In the genomic region with DNA sequence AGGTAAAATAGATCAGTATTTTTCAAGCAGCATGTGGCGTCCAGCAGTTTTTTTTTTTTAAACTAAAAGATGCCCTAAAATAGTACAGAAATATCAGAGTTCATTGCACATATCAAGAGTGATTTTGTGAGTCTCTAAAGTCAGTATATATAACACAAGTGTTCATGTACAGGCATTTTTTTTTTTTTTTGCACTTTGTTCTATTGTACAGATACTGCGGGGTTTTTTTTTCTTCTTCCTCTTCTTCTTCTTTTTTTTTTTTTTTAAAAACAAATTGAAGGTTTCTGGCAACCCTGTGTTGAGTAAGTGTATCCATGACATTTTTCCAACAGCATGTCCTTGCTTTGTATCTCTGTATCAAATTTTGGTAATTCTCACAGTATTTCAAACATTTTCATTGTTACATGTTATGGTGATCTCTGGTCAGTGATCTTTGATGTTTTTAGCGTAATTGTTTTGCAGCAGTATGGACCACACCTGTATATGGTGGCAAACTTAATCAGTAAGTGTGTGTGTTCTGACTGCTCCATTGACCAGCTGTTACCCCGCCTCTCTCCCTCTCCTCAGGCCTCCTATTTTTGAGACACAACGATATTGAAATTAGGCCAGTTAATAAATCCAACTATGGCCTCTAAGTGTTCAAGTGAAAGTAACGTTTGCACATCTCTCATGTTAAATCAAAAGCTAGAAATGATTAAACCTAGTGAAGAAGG, we compare ENCODE assay signal across 1 cellular context.
TF ChIP-seq lines count a peak whose summit lies in the region.

No MANE protein-coding gene starts in this region.

TF ChIP-seq in HEK293, 187 proteins besides CTCF, POLR2A, EP300 and RAD21 (continued from another document):
- TF ChIP-seq ZNF362 (tag by site-specific recombination; IDR thresholded peaks at IDR 0.05) = peak; percentile 84
TF ChIP-seq in HEK293: peak in this region for 1.
